Comparison of ENCODE assay signal across 19 cellular contexts in the genomic region with DNA sequence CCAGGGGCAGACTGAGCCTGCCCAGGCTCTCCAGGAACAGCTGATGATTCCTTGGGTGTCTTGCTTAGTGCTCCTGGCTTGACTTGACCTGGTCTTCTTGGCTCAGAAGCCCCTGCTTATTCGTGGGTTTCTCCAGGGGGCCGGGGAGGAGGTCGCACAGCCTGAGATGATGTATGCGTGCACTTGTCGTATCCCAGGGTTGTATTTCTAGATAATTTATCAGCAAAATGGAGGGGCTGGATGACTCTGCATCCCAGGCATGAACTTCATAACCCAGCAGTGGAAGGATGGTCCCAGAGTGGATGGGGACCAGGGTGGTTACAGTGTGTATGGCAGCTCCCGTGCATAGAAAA. TPM values are rescaled to one million over a fixed set of nuclear protein-coding genes. Genes with fewer than 3 reads are reported as not detected.
DNase-seq lines count a peak whose midpoint lies in the region; ATAC-seq, FAIRE-seq and TF ChIP-seq lines count a peak whose summit lies in the region.
"Had no signal": no experiment of that assay in that cellular context is flagged by ENCODE, and none has a peak within 500 bp of the region (broad histone marks: within the 10 kb centered on the region; RNA-seq: fewer than 3 reads in every experiment).

No MANE protein-coding gene starts in this region.

- H3K9me3 ChIP-seq in esophagus (ENCODE audit: control insufficient read depth in 2 of 2, insufficient read depth in 1 of 2, low read depth in 1 of 2, low read length in 1 of 2) (no peaks in the 10 kb centered on the region), pancreas (no peaks in the 10 kb centered on the region)

- peaks cover 5% of the 10 kb centered on the region for H3K79me2 ChIP-seq in GM23338 (replicated peaks; ENCODE audit: insufficient read depth)

- H3K9me2 ChIP-seq in GM23338 (ENCODE audit: insufficient read depth), result no peaks in the 10 kb centered on the region

- H3K36me3 ChIP-seq in esophagus (ENCODE audit: control insufficient read depth in 2 of 2, insufficient read depth in 2 of 2, low read length in 1 of 2), result peaks cover 4 to 16% of the 10 kb centered on the region in 2 donors
- H3K36me3 ChIP-seq in pancreas, result peaks cover 0 to 15% (median 0%) of the 10 kb centered on the region in 3 donors
- H3K36me3 ChIP-seq in urinary bladder (ENCODE audit: insufficient read depth), result no peaks in the 10 kb centered on the region
- peaks cover 6% of the 10 kb centered on the region; the same call in 1 of the 2 replicates for H3K36me3 ChIP-seq in GM23338 (ENCODE audit: insufficient read depth)

- POLR2A ChIA-PET in RWPE1 (lab: Yijun Ruan, JAX; ENCODE audit: low non-redundant PET), result no interaction called here

- H3K9me3 Mint-ChIP-seq in GM23338, result no peaks in the 10 kb centered on the region

- peaks cover 37% of the 10 kb centered on the region for H3K36me3 Mint-ChIP-seq in GM23338 (ENCODE audit: low read depth)

- WGBS in esophagus, 2 donors, result 93 to 94% methylated on average over 6 of the region's 6 CpGs
- 90 to 93% methylated on average over 6 of the region's 6 CpGs for WGBS in pancreas, 2 donors
- 92% methylated on average over 6 of the region's 6 CpGs for WGBS in urinary bladder

- no peak for FAIRE-seq in pancreas (lab: Jason Lieb, UNC)

- H3K4me3 ChIP-seq in esophagus (ENCODE audit: low read depth in 1 of 2, low read length in 2 of 2) (no peak overlapping the region), pancreas (no peak overlapping the region), urinary bladder (ENCODE audit: low read depth, low read length) (no peak overlapping the region), GM23338 (no peak overlapping the region)

- peaks cover 4% of the 10 kb centered on the region for H3K27me3 Mint-ChIP-seq in GM23338 (ENCODE audit: insufficient read depth, low read depth, poor library complexity)

- H3K27ac Mint-ChIP-seq in GM23338, result no peak overlapping the region; the same call in 1 of the 2 replicates

- CTCF ChIA-PET in RWPE1 (lab: Yijun Ruan, JAX), result interaction anchor here (1.1 to 1.8 kb wide), 2 partner anchors 32 to 69 kb away, joined by 9 to 11 read pairs; no protein-coding TSS in a partner anchor

- H2AFZ ChIP-seq in GM23338, result no peak overlapping the region

- H3K4me1 ChIP-seq in esophagus (ENCODE audit: control insufficient read depth in 2 of 2, insufficient read depth in 2 of 2, low read length in 1 of 2) (peaks cover 2 to 23% of the 10 kb centered on the region in 2 donors), pancreas (peaks cover 59 to 74% (median 73%) of the 10 kb centered on the region in 3 donors), urinary bladder (ENCODE audit: insufficient read depth) (no peaks in the 10 kb centered on the region), GM23338 (ENCODE audit: insufficient read depth) (peaks cover 5% of the 10 kb centered on the region; the same call in 1 of the 2 replicates)

- no peaks in the 10 kb centered on the region for H3F3A ChIP-seq in GM23338 (replicated peaks; ENCODE audit: low read depth)

- DNase-seq in RWPE1 (ENCODE audit: low spot score) (no peak), pancreas (no peak), GM23338 (ENCODE audit: low spot score) (no peak)
- DNase-seq: ACHN; AML-193; DMS79 treated with DMSO at 0.1 percent for 48 hours; H7; Kasumi-1; NCI-H1092 treated with DMSO at 0.1 percent for 48 hours; NCI-H2081; NCI-H446 treated with DMSO at 0.1 percent for 48 hours; NK-92 treated with Interleukin-12 subunit alpha and Interleukin-12 subunit beta, amount 100 ng/mL, for 24 hours; SIG-M5 had no signal

- H4K20me1 ChIP-seq in GM23338 (replicated peaks; ENCODE audit: insufficient read depth), result peaks cover 4% of the 10 kb centered on the region; the same call in 1 of the 2 replicates

- H3K27me3 ChIP-seq in esophagus (ENCODE audit: control insufficient read depth in 1 of 2, insufficient read depth in 2 of 2, low read length in 2 of 2), result no peaks in the 10 kb centered on the region
- no peaks in the 10 kb centered on the region for H3K27me3 ChIP-seq in pancreas
- H3K27me3 ChIP-seq in GM23338 (ENCODE audit: insufficient read depth), result no peaks in the 10 kb centered on the region

- H3K4me1 Mint-ChIP-seq in GM23338, result peaks cover 3% of the 10 kb centered on the region; the same call in 2 of the 3 replicates

- no peak overlapping the region for H3K4me3 Mint-ChIP-seq in GM23338

- no peak for ATAC-seq in pancreas
- no peak for ATAC-seq in GM21737 (IDR thresholded peaks at IDR 0.05; ENCODE audit: unreplicated experiment)
- no peak for ATAC-seq in HG02588 (IDR thresholded peaks at IDR 0.05; ENCODE audit: unreplicated experiment)
- ATAC-seq in GM23338, result no peak
- ATAC-seq: SK-N-SH treated with all-trans-retinoic acid at 6 μM for 48 hours had no signal

- intact Hi-C loops in pancreas (cut with DNase I), result no loop called here

- TF ChIP-seq CTCF in RWPE1 (conservative IDR thresholded peaks at IDR 0.05; ENCODE audit: low read depth), result no peak
- TF ChIP-seq CTCF in pancreas (IDR thresholded peaks at IDR 0.05), result no peak
- TF ChIP-seq CTCF in GM23338 (conservative IDR thresholded peaks at IDR 0.05; ENCODE audit: low read depth in 2 of 2), result no peak

- H3K4me2 ChIP-seq in GM23338, result no peak overlapping the region

- H3K27ac ChIP-seq in RWPE1, result peak overlapping the region; percentile 83
- H3K27ac ChIP-seq in esophagus (ENCODE audit: low read depth in 2 of 2, low read length in 1 of 2), result peak overlapping the region; percentile 87 to 93
- H3K27ac ChIP-seq in pancreas, result peak overlapping the region in 3 of 4 donors; percentile 44 to 92 (median 61)
- peak overlapping the region; percentile 43 for H3K27ac ChIP-seq in urinary bladder (ENCODE audit: low read depth)
- H3K27ac ChIP-seq in GM23338 (ENCODE audit: low read depth), result no peak overlapping the region
- H3K27ac ChIP-seq: C4-2B had no signal

TF ChIP-seq in GM23338, 12 proteins besides CTCF, POLR2A, EP300 and RAD21:
- no peak for TF ChIP-seq POLR2AphosphoS5 (IDR thresholded peaks at IDR 0.05; ENCODE audit: low read depth)
- TF ChIP-seq JUNB (IDR thresholded peaks at IDR 0.05; ENCODE audit: unreplicated experiment), result no peak
- TF ChIP-seq ZNF114 (CRISPR knock-in tag; IDR thresholded peaks at IDR 0.05), result no peak
- no peak for TF ChIP-seq NANOG (IDR thresholded peaks at IDR 0.05; ENCODE audit: borderline replicate concordance)
- no peak for TF ChIP-seq EZH2phosphoT487 (IDR thresholded peaks at IDR 0.05; ENCODE audit: unreplicated experiment)

RNA-seq across cellular contexts. Expression of gene IMPA2, which starts 25.2 kb away (rescaled TPM):
- polyA plus RNA-seq in esophagus, result 100 to 1,000 TPM in 1 of 2 donors, 10 to 100 TPM in 1; 79.1 to 142 TPM
- total RNA-seq in pancreas, result 100 to 1,000 TPM; 140 to 286 (median 208) TPM
- polyA plus RNA-seq in pancreas, result 100 to 1,000 TPM in 1 of 2 donors, 10 to 100 TPM in 1; 93.5 to 130 TPM
- total RNA-seq in urinary bladder, result 38.2 TPM
- 111 TPM for polyA plus RNA-seq in urinary bladder
- 91.8 and 122 TPM in 2 replicates for total RNA-seq in GM23338 (2014; rRNA removed; shearing (Covaris generic))
- 45.0 and 50.4 TPM in 2 replicates for polyA plus RNA-seq in GM23338 (2016; fragmentation: Nextera tagmentation; extraction: Ambion mirVana)
